ENCODE assay signal across 21 cellular contexts in genomic region chr7:159061209-159061608, GRCh38.
DNase-seq lines count a peak whose midpoint lies in the region; ATAC-seq and TF ChIP-seq lines count a peak whose summit lies in the region.
"Had no signal": no experiment of that assay in that cellular context is flagged by ENCODE, and none has a peak within 500 bp of the region (broad histone marks: within the 10 kb centered on the region; RNA-seq: fewer than 3 reads in every experiment).

No MANE protein-coding gene starts in this region.

- intact Hi-C loops in esophagus muscularis mucosa (cut with DNase I), result no loop called here
- intact Hi-C loops in tibial artery (cut with DNase I; ENCODE audit: low total_unique reads), result no loop called here

- TF ChIP-seq EP300 in esophagus muscularis mucosa (IDR thresholded peaks at IDR 0.05), result no peak

- no peak overlapping the region for H3K27ac Mint-ChIP-seq in osteocyte (ENCODE audit: unreplicated experiment)
- H3K27ac Mint-ChIP-seq: B cell; CD4-positive, CD25-positive, alpha-beta regulatory T cell; CD8-positive, alpha-beta memory T cell; HFFc6 had no signal

- peaks cover 23% of the 10 kb centered on the region for H3K9me3 ChIP-seq in KOPT-K1 (ENCODE audit: insufficient read depth, low read length, poor library complexity, severe bottlenecking)
- no peaks in the 10 kb centered on the region for H3K9me3 ChIP-seq in esophagus muscularis mucosa
- no peaks in the 10 kb centered on the region for H3K9me3 ChIP-seq in tibial artery
- H3K9me3 ChIP-seq in MG63, result no peaks in the 10 kb centered on the region

- H3K36me3 ChIP-seq in KOPT-K1 (ENCODE audit: insufficient read depth, low read length) (peaks cover 67% of the 10 kb centered on the region), esophagus muscularis mucosa (no peaks in the 10 kb centered on the region), tibial artery (peaks cover 0 to 2% (median 0%) of the 10 kb centered on the region in 3 donors), MG63 (no peaks in the 10 kb centered on the region)
- H3K36me3 ChIP-seq: BLaER1 treated with 17β-estradiol and CSF1 and Interleukin-3, amounts not matched to agents 10 nM and 100 nM had no signal

- no peak for ATAC-seq in HG03457 (IDR thresholded peaks at IDR 0.05; ENCODE audit: unreplicated experiment)
- ATAC-seq: GM12878, HCT116 had no signal

- no peaks in the 10 kb centered on the region for H3K4me1 Mint-ChIP-seq in osteocyte (ENCODE audit: unreplicated experiment)
- H3K4me1 Mint-ChIP-seq: B cell; CD4-positive, CD25-positive, alpha-beta regulatory T cell; CD8-positive, alpha-beta memory T cell had no signal

- H3K4me1 ChIP-seq in esophagus muscularis mucosa, result peaks cover 0 to 4% (median 1%) of the 10 kb centered on the region in 4 donors
- H3K4me1 ChIP-seq in tibial artery, result peaks cover 0 to 23% (median 10%) of the 10 kb centered on the region in 4 donors

- H3K27me3 ChIP-seq in esophagus muscularis mucosa (peaks cover 0 to 5% (median 0%) of the 10 kb centered on the region in 4 donors), tibial artery (no peaks in the 10 kb centered on the region), MG63 (no peaks in the 10 kb centered on the region)
- H3K27me3 ChIP-seq: BLaER1 treated with 17β-estradiol and CSF1 and Interleukin-3, amounts not matched to agents 10 nM and 100 nM had no signal

- H3K36me3 Mint-ChIP-seq in osteocyte (ENCODE audit: unreplicated experiment), result no peaks in the 10 kb centered on the region
- H3K36me3 Mint-ChIP-seq: CD4-positive, CD25-positive, alpha-beta regulatory T cell; CD8-positive, alpha-beta memory T cell had no signal

- WGBS in esophagus muscularis mucosa, result 84% methylated on average over 4 of the region's 4 CpGs

- peak overlapping the region; percentile 100 for H3K27ac ChIP-seq in KOPT-K1 (ENCODE audit: low read depth, low read length, poor library complexity, severe bottlenecking)
- no peak overlapping the region for H3K27ac ChIP-seq in esophagus muscularis mucosa (replicated peaks in 1 of 4)
- peak overlapping the region in 1 of 2 donors; percentile 78 for H3K27ac ChIP-seq in tibial artery
- H3K27ac ChIP-seq: BLaER1 treated with 17β-estradiol and CSF1 and Interleukin-3, amounts not matched to agents 10 nM and 100 nM; GM23248 had no signal

- no peak overlapping the region for H3K4me3 Mint-ChIP-seq in osteocyte (ENCODE audit: unreplicated experiment)
- H3K4me3 Mint-ChIP-seq: B cell; CD4-positive, CD25-positive, alpha-beta regulatory T cell; CD8-positive, alpha-beta memory T cell; HFFc6 had no signal

- peak; percentile 78 for DNase-seq in esophagus muscularis mucosa (ENCODE audit: extremely low spot score)
- peak; percentile 42 for DNase-seq in osteocyte (ENCODE audit: extremely low spot score, unreplicated experiment)
- no peak for DNase-seq in tibial artery
- DNase-seq in MG63, result no peak
- no peak for DNase-seq in AML-193 (lab: John Stamatoyannopoulos, UW)
- no peak for DNase-seq in NCI-H2171 (lab: John Stamatoyannopoulos, UW)
- DNase-seq: 8988T; CD4-positive, CD25-positive, alpha-beta regulatory T cell; COR-L47; DMS 273 treated with DMSO at 0.1 percent for 48 hours; EL; GM23248; HFFc6; IMR-90 had no signal

- no peak for TF ChIP-seq CTCF in esophagus muscularis mucosa (IDR thresholded peaks at IDR 0.05)
- no peak for TF ChIP-seq CTCF in osteocyte (IDR thresholded peaks at IDR 0.05)
- no peak for TF ChIP-seq CTCF in tibial artery (IDR thresholded peaks at IDR 0.05)

- H3K4me3 ChIP-seq in esophagus muscularis mucosa, result no peak overlapping the region
- peak overlapping the region; percentile 42 to 47 for H3K4me3 ChIP-seq in tibial artery
- H3K4me3 ChIP-seq in MG63, result no peak overlapping the region
- H3K4me3 ChIP-seq: BLaER1 treated with 17β-estradiol and CSF1 and Interleukin-3, amounts not matched to agents 10 nM and 100 nM; GM12878; GM23248 had no signal

- no peaks in the 10 kb centered on the region for H3K27me3 Mint-ChIP-seq in osteocyte (ENCODE audit: unreplicated experiment)
- H3K27me3 Mint-ChIP-seq: B cell; CD4-positive, CD25-positive, alpha-beta regulatory T cell; CD8-positive, alpha-beta memory T cell had no signal

- TF ChIP-seq POLR2A in esophagus muscularis mucosa (IDR thresholded peaks at IDR 0.05; ENCODE audit: low read depth), result no peak

- H3K9me3 Mint-ChIP-seq in osteocyte (ENCODE audit: unreplicated experiment), result no peaks in the 10 kb centered on the region
- H3K9me3 Mint-ChIP-seq: CD4-positive, CD25-positive, alpha-beta regulatory T cell; CD8-positive, alpha-beta memory T cell had no signal

Comparison
In these comparisons a context has a peak if more than half of its experiments do, and no peak if none do; other contexts are left out.
1. DNase-seq: peak in esophagus muscularis mucosa (single experiment) and osteocyte (single experiment); none in tibial artery (0 of 2), MG63 (single experiment), AML-193 (0 of 2) and NCI-H2171 (single experiment).
2. H3K4me3 ChIP-seq: peak in tibial artery (2 of 2); none in esophagus muscularis mucosa (0 of 4) and MG63 (single experiment).